In genomic region chr22:46986788-46987187, GRCh38 we compare ENCODE assay signal across 22 cellular contexts.
"Had no signal": no experiment of that assay in that cellular context is flagged by ENCODE, and none has a peak within 500 bp of the region (broad histone marks: within the 10 kb centered on the region; RNA-seq: fewer than 3 reads in every experiment).

No MANE protein-coding gene starts in this region.

- H3K4me1 ChIP-seq: SJCRH30 had no signal

- ATAC-seq: SK-N-SH treated with all-trans-retinoic acid at 6 μM for 48 hours had no signal

- H3K9me3 ChIP-seq: SJCRH30 had no signal

- H3K27ac ChIP-seq: HL-60, SJCRH30 had no signal

- DNase-seq: KBM-7, NCI-H1092, NCI-H1105 treated with DMSO at 0.1 percent for 48 hours, NCI-H1417 treated with DMSO at 0.1 percent for 48 hours, NCI-H146, NCI-H1694 treated with DMSO at 0.1 percent for 48 hours, NCI-H1930, NCI-H2081, NCI-H2171, NCI-H226, NCI-H446, NCI-H510A, NCI-H524 treated with DMSO at 0.1 percent for 48 hours, NCI-H69, NCI-H774, Right ventricle myocardium superior, RPMI8226, SJCRH30 had no signal

- H3K36me3 ChIP-seq: SJCRH30 had no signal

- FAIRE-seq: HTR-8/SVneo, RCC 7860 had no signal

- H3K4me3 ChIP-seq: SJCRH30 had no signal

- H3K27me3 ChIP-seq: SJCRH30 had no signal
